Comparison of ENCODE assay signal across 1 cellular context in the genomic region with DNA sequence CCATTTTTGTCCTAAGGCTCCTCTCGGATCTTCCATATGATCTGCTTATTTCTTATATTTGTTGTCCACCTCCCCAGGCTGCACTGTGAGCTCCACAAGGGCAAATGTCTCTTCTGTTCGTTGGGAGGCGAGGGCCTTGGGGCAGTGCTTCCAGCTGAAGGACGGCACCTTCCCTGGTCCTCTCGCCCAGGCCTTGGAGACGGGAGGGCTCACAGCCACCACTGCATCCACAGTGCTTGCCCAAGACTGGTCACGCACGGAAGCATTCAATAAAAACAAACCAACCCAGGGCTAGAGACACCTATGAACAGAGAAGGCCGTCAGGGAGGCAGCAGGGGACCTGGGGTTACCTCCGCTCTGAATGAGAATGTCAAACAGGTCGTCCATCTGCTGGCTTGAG.
TF ChIP-seq lines count a peak whose summit lies in the region.

No MANE protein-coding gene starts in this region.

TF ChIP-seq in GM12878, 131 proteins besides CTCF, POLR2A, EP300 and RAD21:
- TF ChIP-seq, protein P1, sequence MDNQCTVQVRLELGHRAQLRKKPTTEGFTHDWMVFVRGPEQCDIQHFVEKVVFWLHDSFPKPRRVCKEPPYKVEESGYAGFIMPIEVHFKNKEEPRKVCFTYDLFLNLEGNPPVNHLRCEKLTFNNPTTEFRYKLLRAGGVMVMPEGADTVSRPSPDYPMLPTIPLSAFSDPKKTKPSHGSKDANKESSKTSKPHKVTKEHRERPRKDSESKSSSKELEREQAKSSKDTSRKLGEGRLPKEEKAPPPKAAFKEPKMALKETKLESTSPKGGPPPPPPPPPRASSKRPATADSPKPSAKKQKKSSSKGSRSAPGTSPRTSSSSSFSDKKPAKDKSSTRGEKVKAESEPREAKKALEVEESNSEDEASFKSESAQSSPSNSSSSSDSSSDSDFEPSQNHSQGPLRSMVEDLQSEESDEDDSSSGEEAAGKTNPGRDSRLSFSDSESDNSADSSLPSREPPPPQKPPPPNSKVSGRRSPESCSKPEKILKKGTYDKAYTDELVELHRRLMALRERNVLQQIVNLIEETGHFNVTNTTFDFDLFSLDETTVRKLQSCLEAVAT (IDR thresholded peaks at IDR 0.05), result no peak
- TF ChIP-seq IKZF1 (conservative IDR thresholded peaks at IDR 0.05) (no peak), ZNF207 (IDR thresholded peaks at IDR 0.05; ENCODE audit: borderline replicate concordance) (no peak), WRNIP1 (IDR thresholded peaks at IDR 0.05; ENCODE audit: borderline replicate concordance, low read depth, low read length) (no peak), STAT3 (IDR thresholded peaks at IDR 0.05; ENCODE audit: low read depth, low read length) (no peak), RUNX3 (IDR thresholded peaks at IDR 0.05; ENCODE audit: low read length) (no peak)
- TF ChIP-seq, protein P2, sequence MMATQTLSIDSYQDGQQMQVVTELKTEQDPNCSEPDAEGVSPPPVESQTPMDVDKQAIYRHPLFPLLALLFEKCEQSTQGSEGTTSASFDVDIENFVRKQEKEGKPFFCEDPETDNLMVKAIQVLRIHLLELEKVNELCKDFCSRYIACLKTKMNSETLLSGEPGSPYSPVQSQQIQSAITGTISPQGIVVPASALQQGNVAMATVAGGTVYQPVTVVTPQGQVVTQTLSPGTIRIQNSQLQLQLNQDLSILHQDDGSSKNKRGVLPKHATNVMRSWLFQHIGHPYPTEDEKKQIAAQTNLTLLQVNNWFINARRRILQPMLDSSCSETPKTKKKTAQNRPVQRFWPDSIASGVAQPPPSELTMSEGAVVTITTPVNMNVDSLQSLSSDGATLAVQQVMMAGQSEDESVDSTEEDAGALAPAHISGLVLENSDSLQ (IDR thresholded peaks at IDR 0.05), result no peak
- TF ChIP-seq, protein P3, sequence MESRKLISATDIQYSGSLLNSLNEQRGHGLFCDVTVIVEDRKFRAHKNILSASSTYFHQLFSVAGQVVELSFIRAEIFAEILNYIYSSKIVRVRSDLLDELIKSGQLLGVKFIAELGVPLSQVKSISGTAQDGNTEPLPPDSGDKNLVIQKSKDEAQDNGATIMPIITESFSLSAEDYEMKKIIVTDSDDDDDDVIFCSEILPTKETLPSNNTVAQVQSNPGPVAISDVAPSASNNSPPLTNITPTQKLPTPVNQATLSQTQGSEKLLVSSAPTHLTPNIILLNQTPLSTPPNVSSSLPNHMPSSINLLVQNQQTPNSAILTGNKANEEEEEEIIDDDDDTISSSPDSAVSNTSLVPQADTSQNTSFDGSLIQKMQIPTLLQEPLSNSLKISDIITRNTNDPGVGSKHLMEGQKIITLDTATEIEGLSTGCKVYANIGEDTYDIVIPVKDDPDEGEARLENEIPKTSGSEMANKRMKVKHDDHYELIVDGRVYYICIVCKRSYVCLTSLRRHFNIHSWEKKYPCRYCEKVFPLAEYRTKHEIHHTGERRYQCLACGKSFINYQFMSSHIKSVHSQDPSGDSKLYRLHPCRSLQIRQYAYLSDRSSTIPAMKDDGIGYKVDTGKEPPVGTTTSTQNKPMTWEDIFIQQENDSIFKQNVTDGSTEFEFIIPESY (IDR thresholded peaks at IDR 0.05), result no peak
